In the genomic region with DNA sequence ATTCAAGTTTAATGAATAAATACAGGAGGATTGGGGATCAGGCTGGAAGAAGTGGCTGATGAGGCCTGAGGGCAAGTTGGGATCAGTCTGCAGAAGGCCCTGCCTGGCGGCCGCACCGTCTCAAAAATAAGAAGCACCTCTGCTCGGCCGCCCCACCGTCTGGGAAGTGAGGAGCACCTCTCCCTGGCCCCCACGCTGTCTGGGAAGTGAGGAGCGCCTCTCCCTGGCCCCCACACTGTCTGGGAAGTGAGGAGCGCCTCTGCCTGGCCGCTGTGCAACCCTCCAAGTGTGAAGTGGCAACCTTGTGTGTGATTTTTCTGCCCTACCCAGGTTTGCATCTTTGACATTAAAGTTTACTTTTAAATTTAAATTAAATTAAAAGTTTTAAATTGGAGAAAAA, we compare ENCODE assay signal across 32 cellular contexts.
"Had no signal": no experiment of that assay in that cellular context is flagged by ENCODE, and none has a peak within 500 bp of the region (broad histone marks: within the 10 kb centered on the region; RNA-seq: fewer than 3 reads in every experiment).

No MANE protein-coding gene starts in this region.

- H3K27ac ChIP-seq: ascending aorta, cardiac muscle cell, VCaP had no signal

- DNase-seq: activated CD4-positive, alpha-beta memory T cell treated with anti-CD3 and anti-CD28 coated beads, Interleukin-2, amount 10 ng/mL, durations not matched to agents 7 days and 5 days; activated CD4-positive, alpha-beta T cell treated with anti-CD3 and anti-CD28 coated beads for 1 hour; activated CD4-positive, alpha-beta T cell treated with anti-CD3 and anti-CD28 coated beads for 36 hours; activated CD4-positive, alpha-beta T cell treated with anti-CD3 and anti-CD28 coated beads for 48 hours; activated CD4-positive, alpha-beta T cell treated with anti-CD3 and anti-CD28 coated beads, Interleukin-2, amount 10 ng/mL, durations not matched to agents 7 days and 5 days; activated CD4-positive, alpha-beta T cell treated with anti-CD3 and anti-CD28 coated beads, Interleukin-2, amount 50 U/mL, for 48 hours; activated CD4-positive, CD25-positive, alpha-beta regulatory T cell; activated CD8-positive, alpha-beta memory T cell treated with anti-CD3 and anti-CD28 coated beads, Interleukin-2, amount 50 U/mL, for 48 hours; activated CD8-positive, alpha-beta T cell treated with anti-CD3 and anti-CD28 coated beads, Interleukin-2, amount 10 ng/mL, durations not matched to agents 7 days and 5 days; activated effector memory CD4-positive, alpha-beta T cell treated with Interleukin-2 at 50 U/mL for 16 hours; activated gamma-delta T cell; activated naive CD4-positive, alpha-beta T cell treated with anti-CD3 and anti-CD28 coated beads, Interleukin-2, amount 50 U/mL, for 16 hours; activated naive CD4-positive, alpha-beta T cell treated with Interleukin-2 at 50 U/mL for 16 hours; activated naive CD8-positive, alpha-beta T cell treated with anti-CD3 and anti-CD28 coated beads, Interleukin-2, amount 10 ng/mL, durations not matched to agents 7 days and 5 days; activated naive CD8-positive, alpha-beta T cell treated with anti-CD3 and anti-CD28 coated beads, Interleukin-2, amount 50 U/mL, for 24 hours; activated T-cell treated with anti-CD3 and anti-CD28 coated beads, Interleukin-2, amount 50 U/mL, for 24 hours; activated T-cell treated with anti-CD3 and anti-CD28 coated beads, Interleukin-2, amount 50 U/mL, for 48 hours; amygdala; anterior cingulate cortex; cerebellar nuclear complex; T-cell; T-helper 2 cell; T-helper 9 cell had no signal

- H3K4me3 Mint-ChIP-seq: activated CD4-positive, alpha-beta memory T cell treated with anti-CD3 and anti-CD28 coated beads, Interleukin-2, amount 10 ng/mL, durations not matched to agents 7 days and 5 days; activated CD4-positive, alpha-beta T cell treated with anti-CD3 and anti-CD28 coated beads for 36 hours; activated CD4-positive, alpha-beta T cell treated with anti-CD3 and anti-CD28 coated beads, Interleukin-2, amount 10 ng/mL, durations not matched to agents 7 days and 5 days; activated CD8-positive, alpha-beta T cell treated with anti-CD3 and anti-CD28 coated beads, Interleukin-2, amount 10 ng/mL, durations not matched to agents 7 days and 5 days; activated naive CD8-positive, alpha-beta T cell; activated naive CD8-positive, alpha-beta T cell treated with anti-CD3 and anti-CD28 coated beads, Interleukin-2, amount 10 ng/mL, durations not matched to agents 7 days and 5 days; activated naive CD8-positive, alpha-beta T cell treated with anti-CD3 and anti-CD28 coated beads, Interleukin-2, amount 50 U/mL, for 24 hours; activated T-cell treated with anti-CD3 and anti-CD28 coated beads, Interleukin-2, amount 50 U/mL, for 24 hours; brain; central memory CD8-positive, alpha-beta T cell; T-cell; T-helper 2 cell treated with Interferon-gamma antibody and Interleukin-4, amounts not matched to agents 5 μg/mL and 100 μg/mL, for 36 hours had no signal

- H3K9me3 Mint-ChIP-seq: activated CD4-positive, alpha-beta memory T cell treated with anti-CD3 and anti-CD28 coated beads, Interleukin-2, amount 10 ng/mL, durations not matched to agents 7 days and 5 days; activated CD4-positive, alpha-beta T cell treated with anti-CD3 and anti-CD28 coated beads, Interleukin-2, amount 10 ng/mL, durations not matched to agents 7 days and 5 days; activated naive CD8-positive, alpha-beta T cell treated with anti-CD3 and anti-CD28 coated beads, Interleukin-2, amount 10 ng/mL, durations not matched to agents 7 days and 5 days; activated naive CD8-positive, alpha-beta T cell treated with anti-CD3 and anti-CD28 coated beads, Interleukin-2, amount 50 U/mL, for 24 hours; activated T-cell treated with anti-CD3 and anti-CD28 coated beads, Interleukin-2, amount 50 U/mL, for 24 hours; activated T-helper 2 cell treated with anti-CD3 and anti-CD28 coated beads, Interferon-gamma antibody, Interleukin-2, Interleukin-4, amounts not matched to agents 10 μg/mL and 5 μg/mL and 100 μg/mL, durations not matched to agents 14 hours and 24 hours and 36 hours; brain; central memory CD8-positive, alpha-beta T cell; T-cell; T-helper 2 cell treated with Interferon-gamma antibody and Interleukin-4, amounts not matched to agents 5 μg/mL and 100 μg/mL, for 36 hours had no signal

- H3K9me3 ChIP-seq: ascending aorta had no signal

- H3K27ac Mint-ChIP-seq: activated CD4-positive, alpha-beta memory T cell treated with anti-CD3 and anti-CD28 coated beads, Interleukin-2, amount 10 ng/mL, durations not matched to agents 7 days and 5 days; activated CD4-positive, alpha-beta T cell treated with anti-CD3 and anti-CD28 coated beads for 36 hours; activated CD4-positive, alpha-beta T cell treated with anti-CD3 and anti-CD28 coated beads, Interleukin-2, amount 10 ng/mL, durations not matched to agents 7 days and 5 days; activated CD8-positive, alpha-beta T cell treated with anti-CD3 and anti-CD28 coated beads, Interleukin-2, amount 10 ng/mL, durations not matched to agents 7 days and 5 days; activated naive CD8-positive, alpha-beta T cell; activated naive CD8-positive, alpha-beta T cell treated with anti-CD3 and anti-CD28 coated beads, Interleukin-2, amount 10 ng/mL, durations not matched to agents 7 days and 5 days; activated naive CD8-positive, alpha-beta T cell treated with anti-CD3 and anti-CD28 coated beads, Interleukin-2, amount 50 U/mL, for 24 hours; activated T-cell treated with anti-CD3 and anti-CD28 coated beads, Interleukin-2, amount 50 U/mL, for 24 hours; activated T-helper 2 cell treated with anti-CD3 and anti-CD28 coated beads, Interferon-gamma antibody, Interleukin-2, Interleukin-4, amounts not matched to agents 10 μg/mL and 5 μg/mL and 100 μg/mL, durations not matched to agents 14 hours and 24 hours and 36 hours; T-cell; T-helper 2 cell treated with Interferon-gamma antibody and Interleukin-4, amounts not matched to agents 5 μg/mL and 100 μg/mL, for 36 hours had no signal

- H3K27me3 Mint-ChIP-seq: activated CD4-positive, alpha-beta memory T cell treated with anti-CD3 and anti-CD28 coated beads, Interleukin-2, amount 10 ng/mL, durations not matched to agents 7 days and 5 days; activated CD4-positive, alpha-beta T cell treated with anti-CD3 and anti-CD28 coated beads for 36 hours; activated CD4-positive, alpha-beta T cell treated with anti-CD3 and anti-CD28 coated beads, Interleukin-2, amount 10 ng/mL, durations not matched to agents 7 days and 5 days; activated naive CD8-positive, alpha-beta T cell; activated naive CD8-positive, alpha-beta T cell treated with anti-CD3 and anti-CD28 coated beads, Interleukin-2, amount 10 ng/mL, durations not matched to agents 7 days and 5 days; activated naive CD8-positive, alpha-beta T cell treated with anti-CD3 and anti-CD28 coated beads, Interleukin-2, amount 50 U/mL, for 24 hours; activated T-cell treated with anti-CD3 and anti-CD28 coated beads, Interleukin-2, amount 50 U/mL, for 24 hours; central memory CD8-positive, alpha-beta T cell; T-cell had no signal

- H3K36me3 Mint-ChIP-seq: activated naive CD8-positive, alpha-beta T cell treated with anti-CD3 and anti-CD28 coated beads, Interleukin-2, amount 10 ng/mL, durations not matched to agents 7 days and 5 days had no signal

- H3K27me3 ChIP-seq: ascending aorta, cardiac muscle cell had no signal

- ATAC-seq: activated CD4-positive, alpha-beta T cell treated with anti-CD3 and anti-CD28 coated beads for 36 hours; activated CD4-positive, CD25-positive, alpha-beta regulatory T cell treated with anti-CD3 and anti-CD28 coated beads, Interleukin-2, amount 50 U/mL, for 24 hours; activated CD8-positive, alpha-beta T cell treated with anti-CD3 and anti-CD28 coated beads, Interleukin-2, amount 10 ng/mL, durations not matched to agents 7 days and 5 days; activated naive CD8-positive, alpha-beta T cell treated with anti-CD3 and anti-CD28 coated beads, Interleukin-2, amount 50 U/mL, for 24 hours; T-cell had no signal

- H3K4me1 Mint-ChIP-seq: activated CD4-positive, alpha-beta memory T cell treated with anti-CD3 and anti-CD28 coated beads, Interleukin-2, amount 10 ng/mL, durations not matched to agents 7 days and 5 days; activated CD4-positive, alpha-beta T cell treated with anti-CD3 and anti-CD28 coated beads for 36 hours; activated CD4-positive, alpha-beta T cell treated with anti-CD3 and anti-CD28 coated beads, Interleukin-2, amount 10 ng/mL, durations not matched to agents 7 days and 5 days; activated naive CD8-positive, alpha-beta T cell treated with anti-CD3 and anti-CD28 coated beads, Interleukin-2, amount 10 ng/mL, durations not matched to agents 7 days and 5 days; activated naive CD8-positive, alpha-beta T cell treated with anti-CD3 and anti-CD28 coated beads, Interleukin-2, amount 50 U/mL, for 24 hours; brain; central memory CD8-positive, alpha-beta T cell; T-cell had no signal

- H3K4me1 ChIP-seq: ascending aorta had no signal
